16 cellular contexts compared by ENCODE assay signal in the genomic region with DNA sequence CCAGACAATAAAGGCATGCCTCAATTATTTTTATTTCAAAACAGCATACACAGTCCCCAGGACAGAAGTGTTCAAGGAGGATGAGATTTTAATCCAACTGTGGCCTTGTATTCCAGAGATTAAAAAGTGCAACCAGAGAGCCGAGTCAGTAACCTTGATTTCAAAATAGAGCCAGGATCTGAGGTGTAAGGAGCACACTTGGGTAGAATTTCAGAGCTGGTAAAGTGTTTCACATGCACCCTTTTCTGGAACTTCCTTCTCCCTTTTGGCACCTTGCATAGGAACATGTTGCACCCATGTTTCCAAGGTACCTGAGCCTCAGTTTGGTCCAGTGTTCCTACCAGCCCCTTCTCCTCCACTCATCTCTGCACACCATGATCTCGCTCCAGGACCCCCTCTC.
"Had no signal": no experiment of that assay in that cellular context is flagged by ENCODE, and none has a peak within 500 bp of the region (broad histone marks: within the 10 kb centered on the region; RNA-seq: fewer than 3 reads in every experiment).

No MANE protein-coding gene starts in this region.

- H3K27ac ChIP-seq: SK-N-MC had no signal

- H3K9me3 ChIP-seq: heart right ventricle had no signal

- DNase-seq: activated naive CD4-positive, alpha-beta T cell treated with Interleukin-2 at 50 U/mL for 16 hours; activated naive CD8-positive, alpha-beta T cell treated with anti-CD3 and anti-CD28 coated beads, Interleukin-2, amount 50 U/mL, for 24 hours; cortex of kidney; effector memory CD4-positive, alpha-beta T cell; heart right ventricle; left cardiac atrium; midbrain; naive B cell; retina; small intestine; stimulated activated CD4-positive, alpha-beta T cell treated with anti-CD3 and anti-CD28 coated beads, Interleukin-4, amount 100 ng/mL, for 4 hours; stimulated activated CD8-positive, alpha-beta memory T cell treated with anti-CD3 and anti-CD28 coated beads, Interleukin-4, amount 100 ng/mL, for 48 hours; stimulated activated naive CD4-positive, alpha-beta T cell treated with Interleukin-2 at 50 U/mL for 16 hours had no signal

- H3K27me3 ChIP-seq: heart right ventricle had no signal

- ATAC-seq: activated naive CD8-positive, alpha-beta T cell treated with anti-CD3 and anti-CD28 coated beads, Interleukin-2, amount 50 U/mL, for 24 hours; activated T-helper 17 cell treated with anti-CD3 and anti-CD28 coated beads, Interleukin-2, amount 50 U/mL, for 72 hours had no signal

- H3K4me3 ChIP-seq: lung, SK-N-MC had no signal
